In the genomic region with DNA sequence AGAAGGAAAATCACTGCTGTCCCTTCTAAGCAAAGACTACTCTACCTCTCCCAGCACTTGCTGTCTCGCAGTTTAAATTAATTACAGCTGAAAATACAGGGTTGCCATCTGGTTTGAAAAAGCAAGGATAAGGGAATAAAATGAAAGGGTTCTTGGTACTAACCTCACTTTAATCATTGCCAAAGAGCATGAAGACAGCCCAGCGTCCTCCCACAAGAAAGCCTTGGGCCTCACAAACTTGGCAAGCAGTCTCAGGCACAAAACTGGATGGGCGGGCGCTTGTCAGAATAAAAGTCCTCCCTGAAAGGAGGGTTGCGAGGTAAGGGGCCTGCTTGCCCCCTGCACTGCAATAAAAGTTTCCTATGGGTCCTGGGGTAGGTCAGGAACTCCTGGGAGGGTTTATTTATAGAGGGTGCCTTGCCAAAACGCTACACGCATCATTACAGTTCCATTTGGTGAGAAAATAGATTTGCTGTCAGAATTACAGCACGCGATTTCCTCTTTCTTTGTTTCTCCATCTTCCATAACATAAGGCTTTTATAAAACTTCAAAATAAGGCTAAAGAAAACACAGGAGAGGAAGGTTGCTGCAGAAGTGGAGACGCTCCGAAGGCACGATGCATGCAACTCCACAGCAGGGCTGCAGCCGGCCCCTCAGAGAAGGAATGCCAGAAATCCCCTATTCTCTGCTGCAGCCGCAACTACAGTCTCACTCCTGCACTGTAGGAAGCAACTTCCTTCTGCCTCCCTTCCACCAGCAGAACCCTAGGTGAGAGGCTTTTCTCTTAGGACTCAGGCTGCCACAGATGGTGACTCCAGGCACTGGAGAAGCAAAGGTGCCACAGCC, we compare ENCODE assay signal across 8 cellular contexts.
A peak's percentile ranks its signal among the peaks of the same experiment; 100 is the strongest.
DNase-seq lines count a peak whose midpoint lies in the region; ATAC-seq lines count a peak whose summit lies in the region.

No MANE protein-coding gene starts in this region.

- peak; percentile 55 for DNase-seq in ELR (ENCODE audit: low read depth)
- DNase-seq in HT-29 (ENCODE audit: low spot score), result peak; percentile 45
- peak; percentile 88 for DNase-seq in globus pallidus (ENCODE audit: low spot score)
- DNase-seq in nucleus accumbens (lab: John Stamatoyannopoulos, UW), result peak in 47 of 56 donors; percentile 24 to 87 (median 63)
- DNase-seq in DMS53 (lab: John Stamatoyannopoulos, UW), result no peak

- ATAC-seq in activated T-helper 17 cell treated with anti-CD3 and anti-CD28 coated beads, Interleukin-2, amount 50 U/mL, for 72 hours (replicated peaks), result no peak
- ATAC-seq in HG03025 (IDR thresholded peaks at IDR 0.05; ENCODE audit: low FRiP score, unreplicated experiment), result no peak
- ATAC-seq in HG02840 (IDR thresholded peaks at IDR 0.05; ENCODE audit: low FRiP score, unreplicated experiment), result no peak

- no peak overlapping the region for H3K4me3 Mint-ChIP-seq in activated T-helper 17 cell treated with anti-CD3 and anti-CD28 coated beads, Interleukin-2, amount 50 U/mL, for 72 hours

- H3K9me3 Mint-ChIP-seq in activated T-helper 17 cell treated with anti-CD3 and anti-CD28 coated beads, Interleukin-2, amount 50 U/mL, for 72 hours, result no peaks in the 10 kb centered on the region

- H3K27me3 Mint-ChIP-seq in activated T-helper 17 cell treated with anti-CD3 and anti-CD28 coated beads, Interleukin-2, amount 50 U/mL, for 72 hours, result no peaks in the 10 kb centered on the region

- H3K4me1 Mint-ChIP-seq in activated T-helper 17 cell treated with anti-CD3 and anti-CD28 coated beads, Interleukin-2, amount 50 U/mL, for 72 hours, result peaks cover 38% of the 10 kb centered on the region

- H3K36me3 Mint-ChIP-seq in activated T-helper 17 cell treated with anti-CD3 and anti-CD28 coated beads, Interleukin-2, amount 50 U/mL, for 72 hours (ENCODE audit: low read depth), result peaks cover 15% of the 10 kb centered on the region

- peak overlapping the region; percentile 14 for H3K27ac Mint-ChIP-seq in activated T-helper 17 cell treated with anti-CD3 and anti-CD28 coated beads, Interleukin-2, amount 50 U/mL, for 72 hours
